ENCODE assay signal across 17 cellular contexts in genomic region chr2:13021470-13021957, GRCh38.
"Had no signal": no experiment of that assay in that cellular context is flagged by ENCODE, and none has a peak within 500 bp of the region (broad histone marks: within the 10 kb centered on the region; RNA-seq: fewer than 3 reads in every experiment).

No MANE protein-coding gene starts in this region.

- H3K27me3 ChIP-seq: ascending aorta, breast epithelium, gastroesophageal sphincter, tibial nerve had no signal

- DNase-seq: activated CD4-positive, alpha-beta memory T cell treated with anti-CD3 and anti-CD28 coated beads, Interleukin-2, amount 10 ng/mL, durations not matched to agents 7 days and 5 days; activated CD4-positive, alpha-beta T cell treated with anti-CD3 and anti-CD28 coated beads for 36 hours; activated naive CD4-positive, alpha-beta T cell treated with anti-CD3 and anti-CD28 coated beads, Interleukin-2, amount 10 ng/mL, durations not matched to agents 7 days and 5 days; activated T-cell treated with anti-CD3 and anti-CD28 coated beads, Interleukin-2, amount 50 U/mL, for 24 hours; endodermal cell; left colon; naive thymus-derived CD8-positive, alpha-beta T cell; stimulated activated CD4-positive, alpha-beta T cell treated with anti-CD3 and anti-CD28 coated beads, Interleukin-15, amount 100 ng/mL, for 24 hours; stimulated activated CD4-positive, alpha-beta T cell treated with anti-CD3 and anti-CD28 coated beads, Interleukin-4, amount 100 ng/mL, for 24 hours; stimulated activated naive CD4-positive, alpha-beta T cell; T-cell; T-helper 9 cell had no signal

- H3K4me1 ChIP-seq: ascending aorta, breast epithelium, gastroesophageal sphincter had no signal

- H3K4me3 ChIP-seq: ascending aorta, breast epithelium, gastroesophageal sphincter, skin epidermis, tibial nerve had no signal

- H3K27ac ChIP-seq: ascending aorta, breast epithelium, gastroesophageal sphincter, skin epidermis, tibial nerve had no signal

- H3K36me3 ChIP-seq: ascending aorta, breast epithelium, gastroesophageal sphincter, tibial nerve had no signal

- ATAC-seq: activated CD4-positive, alpha-beta T cell treated with anti-CD3 and anti-CD28 coated beads for 36 hours; gastroesophageal sphincter; left colon; naive thymus-derived CD8-positive, alpha-beta T cell; T-cell had no signal

- H3K9me3 ChIP-seq: ascending aorta, breast epithelium, gastroesophageal sphincter, tibial nerve had no signal
